2 cellular contexts compared by ENCODE assay signal in the genomic region with DNA sequence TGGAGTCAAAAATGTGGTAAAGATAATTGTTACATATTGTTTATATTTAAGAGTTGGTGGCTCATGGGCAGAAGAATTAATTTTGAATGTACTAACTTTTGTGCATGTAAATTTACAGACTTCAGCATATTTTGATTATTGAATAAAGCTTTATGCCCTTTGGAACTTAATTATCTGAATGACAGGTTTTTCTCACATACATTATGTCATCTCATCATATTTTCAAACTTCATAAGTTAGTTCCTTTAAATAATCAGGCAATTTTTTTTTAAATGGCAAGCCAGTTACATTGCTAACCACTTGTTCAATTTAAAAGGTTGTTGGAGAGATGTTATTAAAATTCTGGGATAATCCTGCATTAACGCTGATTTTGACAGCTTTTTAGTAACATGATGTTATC.
TF ChIP-seq lines count a peak whose summit lies in the region.

No MANE protein-coding gene starts in this region.

TF ChIP-seq in IMR-90, 13 proteins besides CTCF, POLR2A, EP300 and RAD21:
- TF ChIP-seq RFX5 (IDR thresholded peaks at IDR 0.05; ENCODE audit: low read depth, low read length) (no peak), MAZ (IDR thresholded peaks at IDR 0.05; ENCODE audit: borderline replicate concordance, low read depth, low read length) (no peak), NFE2L2 (IDR thresholded peaks at IDR 0.05; ENCODE audit: low read depth, low read length) (no peak), MAFK (IDR thresholded peaks at IDR 0.05; ENCODE audit: low read depth, low read length) (0 out of 2 replicates have a peak, but pooled peaks have one; percentile 20)
- TF ChIP-seq, protein P1, sequence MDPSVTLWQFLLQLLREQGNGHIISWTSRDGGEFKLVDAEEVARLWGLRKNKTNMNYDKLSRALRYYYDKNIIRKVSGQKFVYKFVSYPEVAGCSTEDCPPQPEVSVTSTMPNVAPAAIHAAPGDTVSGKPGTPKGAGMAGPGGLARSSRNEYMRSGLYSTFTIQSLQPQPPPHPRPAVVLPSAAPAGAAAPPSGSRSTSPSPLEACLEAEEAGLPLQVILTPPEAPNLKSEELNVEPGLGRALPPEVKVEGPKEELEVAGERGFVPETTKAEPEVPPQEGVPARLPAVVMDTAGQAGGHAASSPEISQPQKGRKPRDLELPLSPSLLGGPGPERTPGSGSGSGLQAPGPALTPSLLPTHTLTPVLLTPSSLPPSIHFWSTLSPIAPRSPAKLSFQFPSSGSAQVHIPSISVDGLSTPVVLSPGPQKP (IDR thresholded peaks at IDR 0.05; ENCODE audit: borderline replicate concordance, low read depth, low read length): no peak

TF ChIP-seq in K562, 482 proteins besides CTCF, POLR2A, EP300 and RAD21:
- TF ChIP-seq ZBTB1 (CRISPR knock-in tag; IDR thresholded peaks at IDR 0.05; ENCODE audit: borderline replicate concordance, low read depth) (no peak), C11orf30 (IDR thresholded peaks at IDR 0.05; ENCODE audit: low read depth) (peak; percentile 23; the same call in 1 of the 2 replicates), ZNF316 (IDR thresholded peaks at IDR 0.05) (peak; percentile 61), MAFG (tag; conservative IDR thresholded peaks at IDR 0.05) (0 out of 2 replicates have a peak, but pooled peaks have one; percentile 26)
